Comparison of ENCODE assay signal across 1 cellular context in the genomic region with DNA sequence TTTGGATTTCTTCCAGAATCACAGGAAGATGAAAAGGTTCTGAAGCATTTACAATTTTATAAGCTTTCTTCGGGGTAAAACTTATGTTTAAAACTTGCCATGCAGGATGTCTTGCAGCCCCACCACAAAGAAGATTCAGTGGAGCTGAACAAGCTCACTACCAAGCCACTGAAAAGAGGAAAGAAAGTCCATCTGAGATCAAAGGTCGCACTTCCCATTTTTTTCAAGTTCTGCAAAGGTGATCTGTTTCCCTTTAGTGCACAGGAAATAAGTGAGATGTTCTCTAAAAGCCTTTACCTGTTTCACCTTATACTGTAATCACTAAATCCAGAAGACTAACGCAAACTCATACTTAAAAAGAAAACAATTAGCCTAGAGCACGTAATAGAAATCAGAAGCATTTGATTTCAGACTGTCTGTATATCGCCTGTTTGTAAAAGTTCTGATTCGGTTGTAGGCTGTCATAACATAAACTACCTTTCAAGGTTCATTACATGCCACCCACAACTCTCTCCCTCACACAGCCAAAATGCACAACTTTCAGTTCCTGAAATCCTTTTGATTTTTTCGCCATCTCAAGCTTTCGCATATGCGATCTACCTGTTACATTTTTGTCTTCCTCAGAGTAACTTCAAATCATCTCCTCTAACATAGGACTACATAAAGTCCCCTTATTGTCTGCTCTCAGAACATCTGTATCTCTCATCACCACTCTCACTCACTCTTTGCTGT.
TF ChIP-seq lines count a peak whose summit lies in the region.

No MANE protein-coding gene starts in this region.

TF ChIP-seq in SK-N-SH, 30 proteins besides CTCF, POLR2A, EP300 and RAD21 (continued from another document):
- TF ChIP-seq ZBTB33 (IDR thresholded peaks at IDR 0.05; ENCODE audit: borderline replicate concordance, low read depth) (no peak), MXI1 (IDR thresholded peaks at IDR 0.05; ENCODE audit: low read depth, low read length) (no peak), GATA2 (CRISPR knock-in tag; IDR thresholded peaks at IDR 0.05) (no peak), SIN3A (IDR thresholded peaks at IDR 0.05; ENCODE audit: borderline replicate concordance, low read depth, low read length) (no peak), YY1 (IDR thresholded peaks at IDR 0.05; ENCODE audit: low read depth) (no peak), TCF12 (IDR thresholded peaks at IDR 0.05) (no peak), JUND (IDR thresholded peaks at IDR 0.05) (no peak), MEF2A (IDR thresholded peaks at IDR 0.05; ENCODE audit: borderline replicate concordance, low read depth) (no peak)
